ENCODE assay signal across 30 cellular contexts in the genomic region with DNA sequence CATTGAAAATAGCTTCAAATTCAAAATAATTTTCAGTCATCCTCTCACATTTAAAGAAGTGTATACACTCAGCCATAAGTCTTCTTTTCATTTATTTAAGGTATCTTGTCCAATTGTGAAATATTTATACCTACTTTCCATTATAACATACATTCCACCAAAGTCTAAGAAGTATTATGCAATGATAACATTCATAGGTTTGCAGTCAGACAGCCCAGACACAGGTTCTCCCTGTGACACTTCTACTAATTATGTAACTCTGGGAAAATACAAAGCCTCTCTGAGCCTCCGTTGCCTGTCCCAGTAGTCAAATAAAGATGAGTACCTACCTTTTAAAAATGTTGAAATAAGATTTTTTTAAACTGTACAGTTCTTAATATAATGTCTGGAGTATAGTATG.
"Had no signal": no experiment of that assay in that cellular context is flagged by ENCODE, and none has a peak within 500 bp of the region (broad histone marks: within the 10 kb centered on the region; RNA-seq: fewer than 3 reads in every experiment).

No MANE protein-coding gene starts in this region.

- ATAC-seq: activated CD8-positive, alpha-beta T cell treated with anti-CD3 and anti-CD28 coated beads, Interleukin-2, amount 10 ng/mL, durations not matched to agents 7 days and 5 days; activated naive CD4-positive, alpha-beta T cell treated with anti-CD3 and anti-CD28 coated beads, Interleukin-2, amount 50 U/mL, for 72 hours; activated T-cell treated with anti-CD3 and anti-CD28 coated beads, Interleukin-2, amount 50 U/mL, for 4 hours; body of pancreas; PC-3 had no signal

- H3K27me3 ChIP-seq: adrenal gland, body of pancreas, MG63, Peyer's patch had no signal

- DNase-seq: activated CD4-positive, alpha-beta T cell treated with anti-CD3 and anti-CD28 coated beads, Interleukin-2, amount 10 ng/mL, durations not matched to agents 7 days and 5 days; activated CD4-positive, alpha-beta T cell treated with anti-CD3 and anti-CD28 coated beads, Interleukin-2, amount 50 U/mL, for 48 hours; activated CD8-positive, alpha-beta memory T cell treated with anti-CD3 and anti-CD28 coated beads, Interleukin-2, amount 50 U/mL, for 4 hours; activated CD8-positive, alpha-beta T cell treated with anti-CD3 and anti-CD28 coated beads, Interleukin-2, amount 10 ng/mL, durations not matched to agents 7 days and 5 days; activated gamma-delta T cell treated with Interleukin-2 at 50 U/mL for 16 hours; activated naive CD4-positive, alpha-beta T cell treated with anti-CD3 and anti-CD28 coated beads for 36 hours; activated T-cell treated with anti-CD3 and anti-CD28 coated beads for 4 hours; activated T-cell treated with anti-CD3 and anti-CD28 coated beads, Interleukin-2, amount 50 U/mL, for 4 hours; adrenal gland; body of pancreas; Karpas-422; MG63; NCI-H1092 treated with DMSO at 0.1 percent for 48 hours; NCI-H1417; NCI-H146; NCI-H187; NCI-H2029 treated with DMSO at 0.1 percent for 48 hours; NCI-H2107; NCI-H2171; NCI-H510A; NCI-H526; NCI-H748 treated with DMSO at 0.1 percent for 48 hours; NK-92 treated with Interleukin-12 subunit alpha and Interleukin-12 subunit beta, amount 100 ng/mL, for 24 hours; PC-3; Peyer's patch; Right ventricle myocardium superior; RPMI8226 had no signal

- H3K36me3 ChIP-seq: adrenal gland, MG63, Peyer's patch had no signal

- H3K9me3 ChIP-seq: adrenal gland, body of pancreas, MG63, Peyer's patch had no signal

- H3K4me3 ChIP-seq: adrenal gland, body of pancreas, MG63, Peyer's patch had no signal

- H3K27ac ChIP-seq: adrenal gland, body of pancreas, Peyer's patch had no signal

- FAIRE-seq: astrocyte, TTC549 had no signal
